Comparison of ENCODE assay signal across 1 cellular context in the genomic region with DNA sequence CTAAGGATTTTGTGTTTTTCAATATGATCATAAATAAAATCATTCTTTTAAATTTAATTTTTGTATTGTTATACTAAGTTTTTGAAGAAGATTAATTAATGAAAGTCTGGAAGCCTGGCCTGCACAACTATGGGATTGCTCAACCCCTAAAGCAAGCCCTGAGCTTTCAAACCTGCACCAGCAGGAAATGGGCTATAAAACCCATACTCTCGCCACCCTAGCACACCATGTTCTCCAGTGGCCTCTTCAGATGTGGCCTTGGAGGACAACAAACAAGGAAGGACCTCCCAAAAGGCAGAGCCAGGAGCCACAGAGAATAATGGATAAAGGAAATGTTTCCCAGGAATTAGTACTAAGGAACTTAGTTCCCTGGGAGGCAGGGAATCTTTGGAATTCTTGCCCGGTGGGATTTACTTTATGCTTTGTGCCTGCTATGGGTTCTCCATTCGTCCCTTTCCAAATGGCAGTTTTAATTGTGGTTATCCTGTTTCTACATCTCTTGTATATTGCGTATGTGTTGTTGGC.
TF ChIP-seq lines count a peak whose summit lies in the region.

No MANE protein-coding gene starts in this region.

TF ChIP-seq in GM23338, 12 proteins besides CTCF, POLR2A, EP300 and RAD21:
- TF ChIP-seq, protein P1, sequence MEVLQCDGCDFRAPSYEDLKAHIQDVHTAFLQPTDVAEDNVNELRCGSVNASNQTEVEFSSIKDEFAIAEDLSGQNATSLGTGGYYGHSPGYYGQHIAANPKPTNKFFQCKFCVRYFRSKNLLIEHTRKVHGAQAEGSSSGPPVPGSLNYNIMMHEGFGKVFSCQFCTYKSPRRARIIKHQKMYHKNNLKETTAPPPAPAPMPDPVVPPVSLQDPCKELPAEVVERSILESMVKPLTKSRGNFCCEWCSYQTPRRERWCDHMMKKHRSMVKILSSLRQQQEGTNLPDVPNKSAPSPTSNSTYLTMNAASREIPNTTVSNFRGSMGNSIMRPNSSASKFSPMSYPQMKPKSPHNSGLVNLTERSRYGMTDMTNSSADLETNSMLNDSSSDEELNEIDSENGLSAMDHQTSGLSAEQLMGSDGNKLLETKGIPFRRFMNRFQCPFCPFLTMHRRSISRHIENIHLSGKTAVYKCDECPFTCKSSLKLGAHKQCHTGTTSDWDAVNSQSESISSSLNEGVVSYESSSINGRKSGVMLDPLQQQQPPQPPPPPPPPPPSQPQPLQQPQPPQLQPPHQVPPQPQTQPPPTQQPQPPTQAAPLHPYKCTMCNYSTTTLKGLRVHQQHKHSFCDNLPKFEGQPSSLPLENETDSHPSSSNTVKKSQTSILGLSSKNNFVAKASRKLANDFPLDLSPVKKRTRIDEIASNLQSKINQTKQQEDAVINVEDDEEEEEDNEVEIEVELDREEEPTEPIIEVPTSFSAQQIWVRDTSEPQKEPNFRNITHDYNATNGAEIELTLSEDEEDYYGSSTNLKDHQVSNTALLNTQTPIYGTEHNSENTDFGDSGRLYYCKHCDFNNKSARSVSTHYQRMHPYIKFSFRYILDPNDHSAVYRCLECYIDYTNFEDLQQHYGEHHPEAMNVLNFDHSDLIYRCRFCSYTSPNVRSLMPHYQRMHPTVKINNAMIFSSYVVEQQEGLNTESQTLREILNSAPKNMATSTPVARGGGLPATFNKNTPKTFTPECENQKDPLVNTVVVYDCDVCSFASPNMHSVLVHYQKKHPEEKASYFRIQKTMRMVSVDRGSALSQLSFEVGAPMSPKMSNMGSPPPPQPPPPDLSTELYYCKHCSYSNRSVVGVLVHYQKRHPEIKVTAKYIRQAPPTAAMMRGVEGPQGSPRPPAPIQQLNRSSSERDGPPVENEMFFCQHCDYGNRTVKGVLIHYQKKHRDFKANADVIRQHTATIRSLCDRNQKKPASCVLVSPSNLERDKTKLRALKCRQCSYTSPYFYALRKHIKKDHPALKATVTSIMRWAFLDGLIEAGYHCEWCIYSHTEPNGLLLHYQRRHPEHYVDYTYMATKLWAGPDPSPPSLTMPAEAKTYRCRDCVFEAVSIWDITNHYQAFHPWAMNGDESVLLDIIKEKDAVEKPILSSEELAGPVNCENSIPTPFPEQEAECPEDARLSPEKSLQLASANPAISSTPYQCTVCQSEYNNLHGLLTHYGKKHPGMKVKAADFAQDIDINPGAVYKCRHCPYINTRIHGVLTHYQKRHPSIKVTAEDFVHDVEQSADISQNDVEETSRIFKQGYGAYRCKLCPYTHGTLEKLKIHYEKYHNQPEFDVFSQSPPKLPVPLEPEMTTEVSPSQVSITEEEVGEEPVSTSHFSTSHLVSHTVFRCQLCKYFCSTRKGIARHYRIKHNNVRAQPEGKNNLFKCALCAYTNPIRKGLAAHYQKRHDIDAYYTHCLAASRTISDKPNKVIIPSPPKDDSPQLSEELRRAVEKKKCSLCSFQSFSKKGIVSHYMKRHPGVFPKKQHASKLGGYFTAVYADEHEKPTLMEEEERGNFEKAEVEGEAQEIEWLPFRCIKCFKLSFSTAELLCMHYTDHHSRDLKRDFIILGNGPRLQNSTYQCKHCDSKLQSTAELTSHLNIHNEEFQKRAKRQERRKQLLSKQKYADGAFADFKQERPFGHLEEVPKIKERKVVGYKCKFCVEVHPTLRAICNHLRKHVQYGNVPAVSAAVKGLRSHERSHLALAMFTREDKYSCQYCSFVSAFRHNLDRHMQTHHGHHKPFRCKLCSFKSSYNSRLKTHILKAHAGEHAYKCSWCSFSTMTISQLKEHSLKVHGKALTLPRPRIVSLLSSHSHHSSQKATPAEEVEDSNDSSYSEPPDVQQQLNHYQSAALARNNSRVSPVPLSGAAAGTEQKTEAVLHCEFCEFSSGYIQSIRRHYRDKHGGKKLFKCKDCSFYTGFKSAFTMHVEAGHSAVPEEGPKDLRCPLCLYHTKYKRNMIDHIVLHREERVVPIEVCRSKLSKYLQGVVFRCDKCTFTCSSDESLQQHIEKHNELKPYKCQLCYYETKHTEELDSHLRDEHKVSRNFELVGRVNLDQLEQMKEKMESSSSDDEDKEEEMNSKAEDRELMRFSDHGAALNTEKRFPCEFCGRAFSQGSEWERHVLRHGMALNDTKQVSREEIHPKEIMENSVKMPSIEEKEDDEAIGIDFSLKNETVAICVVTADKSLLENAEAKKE (CRISPR knock-in tag; IDR thresholded peaks at IDR 0.05) = 0 out of 2 replicates have a peak, but pooled peaks have one; percentile 15
- no peak for TF ChIP-seq STAT1 (IDR thresholded peaks at IDR 0.05; ENCODE audit: unreplicated experiment)
TF ChIP-seq in GM23338: peak in this region for 1.
